1 cellular context compared by ENCODE assay signal in genomic region chr1:14925336-14926136, GRCh38.
TF ChIP-seq lines count a peak whose summit lies in the region.

No MANE protein-coding gene starts in this region.

TF ChIP-seq in GM12878, 131 proteins besides CTCF, POLR2A, EP300 and RAD21 (continued from another document):
- TF ChIP-seq NKRF (conservative IDR thresholded peaks at IDR 0.05), result no peak
- TF ChIP-seq HDAC6 (IDR thresholded peaks at IDR 0.05; ENCODE audit: unreplicated experiment), result no peak
- TF ChIP-seq EED (IDR thresholded peaks at IDR 0.05; ENCODE audit: low read depth), result no peak
- no peak for TF ChIP-seq RELA (IDR thresholded peaks at IDR 0.05; ENCODE audit: borderline replicate concordance, partially characterized antibody)
TF ChIP-seq in GM12878: peak in this region for 0.
